ENCODE assay signal across 16 cellular contexts in genomic region chr17:17545984-17546383, GRCh38. TPM values are rescaled to one million over a fixed set of nuclear protein-coding genes. Genes with fewer than 3 reads are reported as not detected.
DNase-seq lines count a peak whose midpoint lies in the region; ATAC-seq and TF ChIP-seq lines count a peak whose summit lies in the region.
"Had no signal": no experiment of that assay in that cellular context is flagged by ENCODE, and none has a peak within 500 bp of the region (broad histone marks: within the 10 kb centered on the region; RNA-seq: fewer than 3 reads in every experiment).

No MANE protein-coding gene starts in this region.

- peaks cover 13% of the 10 kb centered on the region for H3K4me1 ChIP-seq in suprapubic skin
- H3K4me1 ChIP-seq: A549 had no signal

- H3K9me3 Mint-ChIP-seq in chondrocyte (ENCODE audit: low read depth) (no peaks in the 10 kb centered on the region), nephron progenitor cell (no peaks in the 10 kb centered on the region), Calu3 (ENCODE audit: low read depth, unreplicated experiment) (no peaks in the 10 kb centered on the region)

- ATAC-seq in HG03280 (IDR thresholded peaks at IDR 0.05; ENCODE audit: unreplicated experiment): no peak
- ATAC-seq: A549 had no signal

- H3K4me3 Mint-ChIP-seq in chondrocyte (ENCODE audit: unreplicated experiment): no peak overlapping the region
- no peak overlapping the region for H3K4me3 Mint-ChIP-seq in nephron progenitor cell
- H3K4me3 Mint-ChIP-seq in Calu3 (ENCODE audit: low read depth, unreplicated experiment): no peak overlapping the region

- CTCF ChIA-PET in Calu3 (lab: Charles Lee): no interaction called here

- no peaks in the 10 kb centered on the region for H3K36me3 ChIP-seq in suprapubic skin
- H3K36me3 ChIP-seq: MG63 had no signal

- no peak for TF ChIP-seq CTCF in C4-2B (conservative IDR thresholded peaks at IDR 0.05)
- no peak for TF ChIP-seq CTCF in chondrocyte (IDR thresholded peaks at IDR 0.05)
- TF ChIP-seq CTCF in nephron progenitor cell (IDR thresholded peaks at IDR 0.05): no peak
- no peak for TF ChIP-seq CTCF in suprapubic skin (IDR thresholded peaks at IDR 0.05)
- no peak for TF ChIP-seq CTCF in Calu3 (IDR thresholded peaks at IDR 0.05; ENCODE audit: unreplicated experiment)

- WGBS in suprapubic skin: 81% methylated on average over 5 of the region's 7 CpGs

- intact Hi-C loops in Calu3 (cut with micrococcal nuclease; ENCODE audit: unreplicated experiment): no loop called here

- H3K9me3 ChIP-seq in suprapubic skin: no peaks in the 10 kb centered on the region
- H3K9me3 ChIP-seq: A549, Caco-2, MG63 had no signal

- H3K36me3 Mint-ChIP-seq in chondrocyte (ENCODE audit: low read depth): no peaks in the 10 kb centered on the region
- peaks cover 4% of the 10 kb centered on the region for H3K36me3 Mint-ChIP-seq in nephron progenitor cell (ENCODE audit: low read depth)
- no peaks in the 10 kb centered on the region for H3K36me3 Mint-ChIP-seq in Calu3 (ENCODE audit: insufficient read depth, unreplicated experiment)

- no TSS peak for BruUV-seq in Calu3 (replicated peaks; lab: Mats Ljungman, UMichigan)

- no peaks in the 10 kb centered on the region for H3K27me3 Mint-ChIP-seq in chondrocyte (ENCODE audit: low read depth)
- peaks cover 3% of the 10 kb centered on the region for H3K27me3 Mint-ChIP-seq in nephron progenitor cell (ENCODE audit: low read depth, poor library complexity)
- no peaks in the 10 kb centered on the region for H3K27me3 Mint-ChIP-seq in Calu3 (ENCODE audit: unreplicated experiment)

- no peak for TF ChIP-seq EP300 in suprapubic skin (IDR thresholded peaks at IDR 0.05)

- peaks cover 14% of the 10 kb centered on the region for H3K4me1 Mint-ChIP-seq in chondrocyte (ENCODE audit: low read depth)
- peaks cover 17% of the 10 kb centered on the region for H3K4me1 Mint-ChIP-seq in nephron progenitor cell
- no peaks in the 10 kb centered on the region for H3K4me1 Mint-ChIP-seq in Calu3 (ENCODE audit: low read depth, unreplicated experiment)

- H3K27ac ChIP-seq in C4-2B: peak overlapping the region; percentile 16; the same call in 1 of the 2 replicates
- H3K27ac ChIP-seq in suprapubic skin: no peak overlapping the region
- H3K27ac ChIP-seq: A549 had no signal

- DNase-seq in NCI-H146 treated with DMSO at 0.1 percent for 48 hours (lab: John Stamatoyannopoulos, UW; ENCODE audit: unreplicated experiment) (peak; percentile 25), chondrocyte (ENCODE audit: low spot score) (no peak), nephron progenitor cell (no peak), suprapubic skin (ENCODE audit: low spot score in 2 of 2) (no peak), Calu3 (no peak), NCI-H1105 (lab: John Stamatoyannopoulos, UW) (no peak)
- DNase-seq: Caco-2, DMS53, H7, NCI-H1092, NCI-H187, NCI-H345 had no signal

- H3K4me3 ChIP-seq in suprapubic skin: no peak overlapping the region
- H3K4me3 ChIP-seq: A549, MG63 had no signal

- H3K27ac Mint-ChIP-seq in chondrocyte (ENCODE audit: unreplicated experiment) (peak overlapping the region; percentile 12), nephron progenitor cell (peak overlapping the region; percentile 6), Calu3 (ENCODE audit: unreplicated experiment) (no peak overlapping the region)

- no peaks in the 10 kb centered on the region for H3K27me3 ChIP-seq in suprapubic skin
- H3K27me3 ChIP-seq: MG63 had no signal

- no peak for TF ChIP-seq POLR2A in suprapubic skin (IDR thresholded peaks at IDR 0.05)

RNA-seq across cellular contexts. Expression of gene PEMT, which starts 45.5 kb away (rescaled TPM):
- 27.5 to 33.8 TPM (median 31.1 TPM) in 3 replicates for total RNA-seq in chondrocyte
- 10 to 100 TPM; 25.7 to 60.6 (median 50.0) TPM for total RNA-seq in suprapubic skin
- 20.2 and 25.6 TPM in 2 replicates for total RNA-seq in Calu3 (2022)

RNA-seq across cellular contexts. Expression of gene RASD1, which starts 49.8 kb away (rescaled TPM):
- total RNA-seq in chondrocyte: 0.31 to 0.72 TPM (median 0.42 TPM) in 3 replicates
- total RNA-seq in suprapubic skin: 10 to 100 TPM; 11.7 to 31.1 (median 21.5) TPM
- not detected in 2 replicates for total RNA-seq in Calu3 (2022)
